Comparison of ENCODE assay signal across 31 cellular contexts in the genomic region with DNA sequence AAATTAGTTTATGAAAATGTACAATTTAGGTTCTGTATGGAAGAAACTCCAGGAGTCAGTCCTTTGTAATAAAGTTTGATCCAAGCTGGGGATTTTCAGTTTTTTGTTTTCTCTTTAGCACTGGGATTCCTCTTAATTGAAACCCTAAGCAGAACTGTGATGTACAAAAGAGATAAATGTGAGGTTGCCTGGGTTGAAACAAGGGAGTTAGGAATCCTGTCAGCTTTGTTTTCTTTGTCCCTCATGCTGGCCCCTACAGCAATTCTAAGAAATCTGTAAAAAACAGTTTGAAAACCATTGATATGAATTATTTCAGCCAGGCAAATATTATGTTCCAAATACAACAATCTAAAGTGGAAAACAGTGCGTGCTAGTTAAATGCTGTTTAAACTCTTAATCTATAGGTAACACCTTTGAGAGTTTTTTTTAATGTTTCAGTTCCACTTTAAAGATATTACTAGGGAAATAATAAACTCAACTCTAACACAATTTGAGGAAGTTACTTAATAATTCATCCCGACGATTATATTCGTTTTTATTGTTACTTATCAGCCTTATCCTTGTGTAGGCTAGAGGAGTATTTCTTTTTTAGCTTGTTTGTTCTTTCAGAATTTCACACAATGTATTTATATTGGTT.
DNase-seq lines count a peak whose midpoint lies in the region; ATAC-seq, FAIRE-seq and TF ChIP-seq lines count a peak whose summit lies in the region.
"Had no signal": no experiment of that assay in that cellular context is flagged by ENCODE, and none has a peak within 500 bp of the region (broad histone marks: within the 10 kb centered on the region; RNA-seq: fewer than 3 reads in every experiment).

No MANE protein-coding gene starts in this region.

- CTCF ChIA-PET in activated B cell treated with CpG ODN at 0.5 μM for 24 hours (lab: Charles Lee), result no interaction called here

- no peak for TF ChIP-seq CTCF in activated B cell treated with CpG ODN at 0.5 μM for 24 hours (IDR thresholded peaks at IDR 0.05)
- no peak for TF ChIP-seq CTCF in GM13977 (IDR thresholded peaks at IDR 0.05; ENCODE audit: extremely low read depth, insufficient read depth, missing control alignments)
- TF ChIP-seq CTCF in thyroid gland (IDR thresholded peaks at IDR 0.05), result no peak

- no peaks in the 10 kb centered on the region for H3K36me3 ChIP-seq in thyroid gland
- H3K36me3 ChIP-seq: breast epithelium, colonic mucosa, ovary, thoracic aorta had no signal

- in situ Hi-C loops in GM13977 (cut with MboI; ENCODE audit: low pct_unique_long_range_greater_than_20kb, low sequenced_read_pairs, unreplicated experiment), result no loop called here

- no peaks in the 10 kb centered on the region for H3K27me3 Mint-ChIP-seq in activated B cell treated with CpG ODN at 0.5 μM for 24 hours
- H3K27me3 Mint-ChIP-seq in stimulated activated naive B cell treated with anti-CD40 and anti-IgM and Interleukin-4, amounts not matched to agents 10 μg/mL and 1 μg/mL and 100 μg/mL, for 72 hours, result no peaks in the 10 kb centered on the region
- H3K27me3 Mint-ChIP-seq: activated CD4-positive, alpha-beta T cell treated with anti-CD3 and anti-CD28 coated beads, Interleukin-2, amount 10 ng/mL, durations not matched to agents 7 days and 5 days; CD4-positive, alpha-beta T cell had no signal

- intact Hi-C loops in activated B cell treated with CpG ODN at 0.5 μM for 24 hours (cut with micrococcal nuclease) (loop anchor here (5.0 kb wide), 3 partner anchors 33 to 67 kb away; a partner anchor contains a TSS), thyroid gland (cut with DNase I) (no loop called here)

- peaks cover 17% of the 10 kb centered on the region for H3K4me1 Mint-ChIP-seq in activated B cell treated with CpG ODN at 0.5 μM for 24 hours
- H3K4me1 Mint-ChIP-seq in stimulated activated naive B cell treated with anti-CD40 and anti-IgM and Interleukin-4, amounts not matched to agents 10 μg/mL and 1 μg/mL and 100 μg/mL, for 72 hours, result peaks cover 13 to 19% of the 10 kb centered on the region in 2 donors
- H3K4me1 Mint-ChIP-seq: activated CD4-positive, alpha-beta T cell treated with anti-CD3 and anti-CD28 coated beads, Interleukin-2, amount 10 ng/mL, durations not matched to agents 7 days and 5 days; nephron had no signal

- no peak for DNase-seq in GM19239 (ENCODE audit: insufficient read length, low spot score)
- no peak for DNase-seq in activated B cell treated with CpG ODN at 0.5 μM for 24 hours
- DNase-seq in stimulated activated naive B cell treated with anti-CD40 and anti-IgM and Interleukin-4, amounts not matched to agents 10 μg/mL and 1 μg/mL and 100 μg/mL, for 72 hours, result no peak
- DNase-seq in GM13977 (ENCODE audit: low spot score), result no peak
- no peak for DNase-seq in NCI-H2081 (lab: John Stamatoyannopoulos, UW)
- no peak for DNase-seq in thyroid gland
- DNase-seq: activated CD4-positive, alpha-beta T cell treated with anti-CD3 and anti-CD28 coated beads, Interleukin-2, amount 10 ng/mL, durations not matched to agents 7 days and 5 days; activated naive CD4-positive, alpha-beta T cell; activated T-cell treated with anti-CD3 and anti-CD28 coated beads, Interleukin-2, amount 50 U/mL, for 48 hours; amygdala; CD4-positive, alpha-beta T cell; colonic mucosa; DMS 273 treated with DMSO at 0.1 percent for 48 hours; hippocampal formation; left ventricle myocardium inferior; NCI-H1694; NCI-H2171 treated with DMSO at 0.1 percent for 48 hours; NCI-H526; ovary; spleen; stimulated activated CD4-positive, alpha-beta T cell treated with anti-CD3 and anti-CD28 coated beads, Interleukin-4, amount 100 ng/mL, for 24 hours; stimulated activated naive CD8-positive, alpha-beta T cell treated with anti-CD3 and anti-CD28 coated beads, Interleukin-15, Interleukin-2, amounts not matched to agents 100 U/mL and 50 U/mL, for 24 hours had no signal

- H3K4me3 ChIP-seq in thyroid gland (replicated peaks in 1 of 3), result no peak overlapping the region
- H3K4me3 ChIP-seq: breast epithelium, colonic mucosa, esophagus muscularis mucosa, left ventricle myocardium inferior, ovary, thoracic aorta had no signal

- peak overlapping the region; percentile 0 for H3K27ac Mint-ChIP-seq in activated B cell treated with CpG ODN at 0.5 μM for 24 hours
- peak overlapping the region; percentile 56 for H3K27ac Mint-ChIP-seq in stimulated activated naive B cell treated with anti-CD40 and anti-IgM and Interleukin-4, amounts not matched to agents 10 μg/mL and 1 μg/mL and 100 μg/mL, for 72 hours
- H3K27ac Mint-ChIP-seq: activated CD4-positive, alpha-beta T cell treated with anti-CD3 and anti-CD28 coated beads, Interleukin-2, amount 10 ng/mL, durations not matched to agents 7 days and 5 days; CD4-positive, alpha-beta T cell had no signal

- no peak overlapping the region for H3K27ac ChIP-seq in thyroid gland
- H3K27ac ChIP-seq: breast epithelium, colonic mucosa, esophagus muscularis mucosa, left ventricle myocardium inferior, ovary, RWPE1, thoracic aorta, VCaP had no signal

- H3K4me3 Mint-ChIP-seq in activated B cell treated with CpG ODN at 0.5 μM for 24 hours, result peak overlapping the region; percentile 42
- peak overlapping the region; percentile 58 to 60 for H3K4me3 Mint-ChIP-seq in stimulated activated naive B cell treated with anti-CD40 and anti-IgM and Interleukin-4, amounts not matched to agents 10 μg/mL and 1 μg/mL and 100 μg/mL, for 72 hours
- H3K4me3 Mint-ChIP-seq: activated CD4-positive, alpha-beta T cell treated with anti-CD3 and anti-CD28 coated beads, Interleukin-2, amount 10 ng/mL, durations not matched to agents 7 days and 5 days; CD4-positive, alpha-beta T cell; nephron had no signal

- H3K9me3 ChIP-seq in thyroid gland, result no peaks in the 10 kb centered on the region
- H3K9me3 ChIP-seq: breast epithelium, colonic mucosa, esophagus muscularis mucosa, left ventricle myocardium inferior, ovary, spleen, thoracic aorta had no signal

- ATAC-seq in HG02885 (IDR thresholded peaks at IDR 0.05; ENCODE audit: poor library complexity, unreplicated experiment), result peak; percentile 46
- peak; percentile 45 for ATAC-seq in activated B cell treated with CpG ODN at 0.5 μM for 24 hours (ENCODE audit: low read depth)
- ATAC-seq in stimulated activated naive B cell treated with anti-CD40 and anti-IgM and Interleukin-4, amounts not matched to agents 10 μg/mL and 1 μg/mL and 100 μg/mL, for 72 hours (replicated peaks), result peak; percentile 82
- ATAC-seq: HCT116; stimulated activated naive CD8-positive, alpha-beta T cell treated with anti-CD3 and anti-CD28 coated beads, Interleukin-15, Interleukin-2, amounts not matched to agents 100 U/mL and 50 U/mL, for 24 hours had no signal

- 81 to 82% methylated on average over 4 of the region's 4 CpGs for WGBS in thyroid gland, 2 donors

- POLR2A ChIA-PET in activated B cell treated with CpG ODN at 0.5 μM for 24 hours (lab: Charles Lee), result no interaction called here

- TF ChIP-seq POLR2A in thyroid gland (IDR thresholded peaks at IDR 0.05), result no peak

- no peaks in the 10 kb centered on the region for H3K9me3 Mint-ChIP-seq in activated B cell treated with CpG ODN at 0.5 μM for 24 hours
- no peaks in the 10 kb centered on the region for H3K9me3 Mint-ChIP-seq in stimulated activated naive B cell treated with anti-CD40 and anti-IgM and Interleukin-4, amounts not matched to agents 10 μg/mL and 1 μg/mL and 100 μg/mL, for 72 hours
- H3K9me3 Mint-ChIP-seq: activated CD4-positive, alpha-beta T cell treated with anti-CD3 and anti-CD28 coated beads, Interleukin-2, amount 10 ng/mL, durations not matched to agents 7 days and 5 days; CD4-positive, alpha-beta T cell had no signal

- H3K36me3 Mint-ChIP-seq in activated B cell treated with CpG ODN at 0.5 μM for 24 hours (ENCODE audit: low read depth), result no peaks in the 10 kb centered on the region
- peaks cover 3 to 5% of the 10 kb centered on the region in 2 donors for H3K36me3 Mint-ChIP-seq in stimulated activated naive B cell treated with anti-CD40 and anti-IgM and Interleukin-4, amounts not matched to agents 10 μg/mL and 1 μg/mL and 100 μg/mL, for 72 hours

- H3K4me1 ChIP-seq in thyroid gland, result no peaks in the 10 kb centered on the region
- H3K4me1 ChIP-seq: breast epithelium, colonic mucosa, esophagus muscularis mucosa, left ventricle myocardium inferior had no signal

- peak; percentile 80 for FAIRE-seq in GM19239 (lab: Jason Lieb, UNC)
- FAIRE-seq: frontal cortex had no signal

- H3K27me3 ChIP-seq in thyroid gland, result no peaks in the 10 kb centered on the region
- H3K27me3 ChIP-seq: breast epithelium, colonic mucosa, esophagus muscularis mucosa, ovary, spleen had no signal
